Comparison of ENCODE assay signal across 29 cellular contexts in the genomic region with DNA sequence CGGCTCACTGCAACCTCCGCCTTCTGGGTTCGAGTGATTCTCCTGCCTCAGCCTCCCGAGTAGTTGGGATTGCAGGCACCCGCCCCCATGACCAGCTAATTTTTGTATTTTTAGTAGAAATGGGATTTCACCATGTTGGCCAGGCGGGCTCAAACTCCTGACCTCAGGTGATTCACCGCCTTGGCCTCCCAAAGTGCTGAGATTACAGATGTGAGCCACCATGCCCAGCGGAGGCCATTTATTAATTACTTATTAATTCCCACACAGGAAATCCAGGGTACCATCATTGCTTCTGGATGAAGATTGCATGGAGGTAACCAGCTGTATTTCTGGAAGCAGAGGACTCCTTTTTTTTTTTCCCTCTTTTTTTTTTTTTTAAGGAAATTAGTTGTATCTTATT.
"Had no signal": no experiment of that assay in that cellular context is flagged by ENCODE, and none has a peak within 500 bp of the region (broad histone marks: within the 10 kb centered on the region; RNA-seq: fewer than 3 reads in every experiment).

No MANE protein-coding gene starts in this region.

- H3K4me3 Mint-ChIP-seq: activated CD4-positive, alpha-beta memory T cell treated with anti-CD3 and anti-CD28 coated beads, Interleukin-2, amount 10 ng/mL, durations not matched to agents 7 days and 5 days; activated naive CD8-positive, alpha-beta T cell treated with anti-CD3 and anti-CD28 coated beads, Interleukin-2, amount 10 ng/mL, durations not matched to agents 7 days and 5 days; activated T-cell treated with anti-CD3 and anti-CD28 coated beads, Interleukin-2, amount 50 U/mL, for 72 hours; T-cell had no signal

- H3K9me3 ChIP-seq: adrenal gland had no signal

- ATAC-seq: activated T-cell treated with anti-CD3 and anti-CD28 coated beads, Interleukin-2, amount 50 U/mL, for 72 hours; Right ventricle myocardium inferior; T-cell had no signal

- DNase-seq: activated CD4-positive, alpha-beta memory T cell treated with anti-CD3 and anti-CD28 coated beads, Interleukin-2, amount 10 ng/mL, durations not matched to agents 7 days and 5 days; activated CD4-positive, alpha-beta T cell treated with anti-CD3 and anti-CD28 coated beads, Interleukin-2, amount 50 U/mL, for 1 hour; activated CD4-positive, CD25-positive, alpha-beta regulatory T cell; activated naive CD4-positive, alpha-beta T cell treated with anti-CD3 and anti-CD28 coated beads, Interleukin-2, amount 50 U/mL, for 16 hours; activated naive CD8-positive, alpha-beta T cell treated with anti-CD3 and anti-CD28 coated beads, Interleukin-2, amount 10 ng/mL, durations not matched to agents 7 days and 5 days; activated T-cell treated with anti-CD3 and anti-CD28 coated beads, Interleukin-2, amount 50 U/mL, for 72 hours; adrenal gland; aorta; central memory CD4-positive, alpha-beta T cell; Kasumi-1; KBM-7; NCI-H1048; NCI-H1417; NCI-H1930; NCI-H2171; NCI-H345; NCI-H510A; NCI-H526 treated with DMSO at 0.1 percent for 48 hours; NCI-H82; RPMI8226; T-cell; T-helper 2 cell; T1000 had no signal

- H3K36me3 ChIP-seq: adrenal gland had no signal

- H3K9me3 Mint-ChIP-seq: activated CD4-positive, alpha-beta memory T cell treated with anti-CD3 and anti-CD28 coated beads, Interleukin-2, amount 10 ng/mL, durations not matched to agents 7 days and 5 days; activated naive CD8-positive, alpha-beta T cell treated with anti-CD3 and anti-CD28 coated beads, Interleukin-2, amount 10 ng/mL, durations not matched to agents 7 days and 5 days; activated T-cell treated with anti-CD3 and anti-CD28 coated beads, Interleukin-2, amount 50 U/mL, for 72 hours; activated T-helper 2 cell treated with anti-CD3 and anti-CD28 coated beads, Interferon-gamma antibody, Interleukin-2, Interleukin-4, amounts not matched to agents 10 μg/mL and 5 μg/mL and 100 μg/mL, durations not matched to agents 14 hours and 24 hours and 36 hours; T-cell had no signal

- H3K27me3 ChIP-seq: adrenal gland had no signal

- H3K27ac ChIP-seq: adrenal gland, SK-N-MC, VCaP had no signal

- FAIRE-seq: bronchial epithelial cell, TTC549 had no signal

- H3K27me3 Mint-ChIP-seq: activated CD4-positive, alpha-beta memory T cell treated with anti-CD3 and anti-CD28 coated beads, Interleukin-2, amount 10 ng/mL, durations not matched to agents 7 days and 5 days; activated naive CD8-positive, alpha-beta T cell treated with anti-CD3 and anti-CD28 coated beads, Interleukin-2, amount 10 ng/mL, durations not matched to agents 7 days and 5 days; T-cell had no signal

- H3K4me3 ChIP-seq: adrenal gland, SK-N-MC had no signal

- H3K27ac Mint-ChIP-seq: activated CD4-positive, alpha-beta memory T cell treated with anti-CD3 and anti-CD28 coated beads, Interleukin-2, amount 10 ng/mL, durations not matched to agents 7 days and 5 days; activated naive CD8-positive, alpha-beta T cell treated with anti-CD3 and anti-CD28 coated beads, Interleukin-2, amount 10 ng/mL, durations not matched to agents 7 days and 5 days; activated T-cell treated with anti-CD3 and anti-CD28 coated beads, Interleukin-2, amount 50 U/mL, for 72 hours; activated T-helper 2 cell treated with anti-CD3 and anti-CD28 coated beads, Interferon-gamma antibody, Interleukin-2, Interleukin-4, amounts not matched to agents 10 μg/mL and 5 μg/mL and 100 μg/mL, durations not matched to agents 14 hours and 24 hours and 36 hours; T-cell had no signal
